24 cellular contexts compared by ENCODE assay signal in genomic region chr10:64760371-64760770, GRCh38.
DNase-seq lines count a peak whose midpoint lies in the region; ATAC-seq, FAIRE-seq and TF ChIP-seq lines count a peak whose summit lies in the region.
"Had no signal": no experiment of that assay in that cellular context is flagged by ENCODE, and none has a peak within 500 bp of the region (broad histone marks: within the 10 kb centered on the region; RNA-seq: fewer than 3 reads in every experiment).

No MANE protein-coding gene starts in this region.

- DNase-seq in HPDE6-E6E7 (ENCODE audit: extremely low spot score) (peak; percentile 15), NB4 (ENCODE audit: low read depth) (peak; percentile 48), bronchial epithelial cell (ENCODE audit: low read depth) (peak; percentile 54), renal cortical epithelial cell (ENCODE audit: low read depth) (peak; percentile 76), inferior parietal cortex (ENCODE audit: extremely low spot score) (no peak), epidermal melanocyte (ENCODE audit: insufficient read length, low spot score) (no peak)
- DNase-seq: activated CD4-positive, alpha-beta T cell treated with anti-CD3 and anti-CD28 coated beads for 48 hours; activated CD8-positive, alpha-beta memory T cell treated with anti-CD3 and anti-CD28 coated beads for 24 hours; activated effector memory CD4-positive, alpha-beta T cell treated with Interleukin-2 at 50 U/mL for 16 hours; activated naive CD8-positive, alpha-beta T cell treated with anti-CD3 and anti-CD28 coated beads for 36 hours; dorsolateral prefrontal cortex; heart left ventricle; left cardiac atrium; NCI-H1436; NCI-H345; NCI-H748 treated with DMSO at 0.1 percent for 48 hours; nephron progenitor cell; ovary; SK-N-SH; stimulated activated CD4-positive, alpha-beta T cell treated with anti-CD3 and anti-CD28 coated beads, Interleukin-2, amount 100 ng/mL, for 48 hours; T-helper 17 cell had no signal

- ATAC-seq in HG03460 (IDR thresholded peaks at IDR 0.05; ENCODE audit: unreplicated experiment) = no peak
- ATAC-seq: GM23338, heart left ventricle, left cardiac atrium, T-helper 17 cell had no signal

- TF ChIP-seq CTCF in NB4 (IDR thresholded peaks at IDR 0.05; ENCODE audit: low read depth, low read length) (no peak), bronchial epithelial cell (IDR thresholded peaks at IDR 0.05; ENCODE audit: insufficient read depth, low read length, severe bottlenecking) (no peak)

- FAIRE-seq in bronchial epithelial cell (lab: Jason Lieb, UNC) = no peak

- H3K4me3 ChIP-seq in NB4 (ENCODE audit: low read depth, low read length) (no peak overlapping the region), bronchial epithelial cell (ENCODE audit: low read depth, low read length) (no peak overlapping the region)
- H3K4me3 ChIP-seq: ascending aorta, dorsolateral prefrontal cortex, GM23338, heart left ventricle, ovary had no signal

- H3K36me3 ChIP-seq in bronchial epithelial cell (ENCODE audit: control insufficient read depth, insufficient read depth, low read length) = no peaks in the 10 kb centered on the region
- H3K36me3 ChIP-seq: ascending aorta, heart left ventricle, ovary had no signal

- no peaks in the 10 kb centered on the region for H3K27me3 ChIP-seq in bronchial epithelial cell (ENCODE audit: control insufficient read depth, insufficient read depth, low read length)
- H3K27me3 ChIP-seq: ascending aorta, dorsolateral prefrontal cortex, heart left ventricle, ovary had no signal

- no peak for TF ChIP-seq POLR2A in NB4 (IDR thresholded peaks at IDR 0.05; ENCODE audit: extremely low read depth, insufficient read length)

Comparison
In these comparisons a context has a peak if more than half of its experiments do, and no peak if none do; other contexts are left out.
1. DNase-seq: peak in HPDE6-E6E7 (single experiment), NB4 (single experiment), bronchial epithelial cell (single experiment) and renal cortical epithelial cell (single experiment); none in inferior parietal cortex (single experiment) and epidermal melanocyte (single experiment).